In genomic region chr7:29747645-29748245, GRCh38 we compare ENCODE assay signal across 4 cellular contexts. TPM values are rescaled to one million over a fixed set of nuclear protein-coding genes. Genes with fewer than 3 reads are reported as not detected.
"Had no signal": no experiment of that assay in that cellular context is flagged by ENCODE, and none has a peak within 500 bp of the region (broad histone marks: within the 10 kb centered on the region; RNA-seq: fewer than 3 reads in every experiment).

No MANE protein-coding gene starts in this region.

RNA-seq across cellular contexts. Expression of gene WIPF3, which starts 58.6 kb away (rescaled TPM):
- total RNA-seq: activated T-helper 17 cell treated with anti-CD3 and anti-CD28 coated beads, Interleukin-2, amount 50 U/mL, for 72 hours; dermis microvascular lymphatic vessel endothelial cell; natural killer cell had no signal
- polyA plus RNA-seq: immature natural killer cell had no signal
